ENCODE assay signal across 21 cellular contexts in genomic region chr4:24846716-24847115, GRCh38. TPM values are rescaled to one million over a fixed set of nuclear protein-coding genes. Genes with fewer than 3 reads are reported as not detected.
DNase-seq lines count a peak whose midpoint lies in the region; ATAC-seq and TF ChIP-seq lines count a peak whose summit lies in the region.
"Had no signal": no experiment of that assay in that cellular context is flagged by ENCODE, and none has a peak within 500 bp of the region (broad histone marks: within the 10 kb centered on the region; RNA-seq: fewer than 3 reads in every experiment).

No MANE protein-coding gene starts in this region.

- H3K27me3 ChIP-seq in WERI-Rb-1 (ENCODE audit: insufficient read depth, low read depth, severe bottlenecking) (no peaks in the 10 kb centered on the region), esophagus muscularis mucosa (no peaks in the 10 kb centered on the region)
- H3K27me3 ChIP-seq: BLaER1 treated with 17β-estradiol and CSF1 and Interleukin-3, amounts not matched to agents 10 nM and 100 nM; SJSA1 had no signal

- no peak for ATAC-seq in HG02759 (IDR thresholded peaks at IDR 0.05; ENCODE audit: unreplicated experiment)

- intact Hi-C loops in esophagus muscularis mucosa (cut with DNase I) = no loop called here

- H3K27ac ChIP-seq in WERI-Rb-1 = peak overlapping the region; percentile 78
- no peak overlapping the region for H3K27ac ChIP-seq in esophagus muscularis mucosa (replicated peaks in 1 of 4)
- H3K27ac ChIP-seq: BLaER1 treated with 17β-estradiol and CSF1 and Interleukin-3, amounts not matched to agents 10 nM and 100 nM; PC-9; SJSA1 had no signal

- TF ChIP-seq EP300 in esophagus muscularis mucosa (IDR thresholded peaks at IDR 0.05) = no peak

- 96% methylated on average over 5 of the region's 5 CpGs for WGBS in esophagus muscularis mucosa

- no peaks in the 10 kb centered on the region for H3K36me3 ChIP-seq in WERI-Rb-1
- H3K36me3 ChIP-seq in esophagus muscularis mucosa = peaks cover 0 to 11% (median 2%) of the 10 kb centered on the region in 4 donors
- H3K36me3 ChIP-seq: SJSA1 had no signal

- TF ChIP-seq CTCF in WERI-Rb-1 (IDR thresholded peaks at IDR 0.05; ENCODE audit: low read depth, low read length) = no peak
- TF ChIP-seq CTCF in esophagus muscularis mucosa (IDR thresholded peaks at IDR 0.05) = no peak

- H3K9me3 ChIP-seq in WERI-Rb-1 (ENCODE audit: severe bottlenecking) (no peaks in the 10 kb centered on the region), esophagus muscularis mucosa (no peaks in the 10 kb centered on the region)
- H3K9me3 ChIP-seq: BLaER1 treated with 17β-estradiol and CSF1 and Interleukin-3, amounts not matched to agents 10 nM and 100 nM; SJSA1 had no signal

- H3K4me1 ChIP-seq in esophagus muscularis mucosa = peaks cover 11 to 49% (median 46%) of the 10 kb centered on the region in 4 donors

- H3K4me3 ChIP-seq in WERI-Rb-1 (ENCODE audit: low read depth, low read length) = no peak overlapping the region
- H3K4me3 ChIP-seq in esophagus muscularis mucosa = no peak overlapping the region
- H3K4me3 ChIP-seq: BLaER1 treated with 17β-estradiol and CSF1 and Interleukin-3, amounts not matched to agents 10 nM and 100 nM; PC-9; SJSA1 had no signal

- peak; percentile 41 for DNase-seq in D341Med (ENCODE audit: low spot score)
- DNase-seq in MV-4-11 (lab: John Stamatoyannopoulos, UW) = peak; percentile 60
- DNase-seq in NCI-H524 treated with DMSO at 0.1 percent for 48 hours (lab: John Stamatoyannopoulos, UW) = peak; percentile 93
- DNase-seq in WERI-Rb-1 = peak; percentile 73
- no peak for DNase-seq in esophagus muscularis mucosa (ENCODE audit: extremely low spot score)
- no peak for DNase-seq in activated T-cell treated with anti-CD3 and anti-CD28 coated beads, Interleukin-2, amount 50 U/mL, for 48 hours
- DNase-seq: AML-193; CD4-positive, alpha-beta T cell; KBM-7; NCI-H1105 treated with DMSO at 0.1 percent for 48 hours; NCI-H1694 treated with DMSO at 0.1 percent for 48 hours; NCI-H774; PC-9; Right ventricle myocardium superior; RPMI8226; T-helper 2 cell had no signal

- TF ChIP-seq POLR2A in esophagus muscularis mucosa (IDR thresholded peaks at IDR 0.05; ENCODE audit: low read depth) = no peak

RNA-seq across cellular contexts. Expression of gene SOD3, which starts 51.3 kb away (rescaled TPM):
- 1,000 to 10,000 TPM in 1 of 4 donors, 100 to 1,000 TPM in 3; 404 to 1,012 (median 570) TPM for total RNA-seq in esophagus muscularis mucosa
- total RNA-seq: CD4-positive, alpha-beta T cell; LHCN-M2; MCF 10A had no signal

Comparison
In these comparisons a context has a peak if more than half of its experiments do, and no peak if none do; other contexts are left out.
1. DNase-seq: peak in D341Med (single experiment), MV-4-11 (single experiment), NCI-H524 treated with DMSO at 0.1 percent for 48 hours (single experiment) and WERI-Rb-1 (single experiment); none in esophagus muscularis mucosa (single experiment) and activated T-cell treated with anti-CD3 and anti-CD28 coated beads, Interleukin-2, amount 50 U/mL, for 48 hours (0 of 2).